16 cellular contexts compared by ENCODE assay signal in genomic region chr14:55762595-55763232, GRCh38.
A peak's percentile ranks its signal among the peaks of the same experiment; 100 is the strongest.
DNase-seq lines count a peak whose midpoint lies in the region; ATAC-seq, FAIRE-seq and TF ChIP-seq lines count a peak whose summit lies in the region.
"Had no signal": no experiment of that assay in that cellular context is flagged by ENCODE, and none has a peak within 500 bp of the region (broad histone marks: within the 10 kb centered on the region; RNA-seq: fewer than 3 reads in every experiment).

No MANE protein-coding gene starts in this region.

- peaks cover 7% of the 10 kb centered on the region for H3K27me3 Mint-ChIP-seq in CD4-positive, alpha-beta T cell
- peaks cover 3% of the 10 kb centered on the region for H3K27me3 Mint-ChIP-seq in T-helper 17 cell

- POLR2A ChIA-PET in CD4-positive, alpha-beta T cell (lab: Charles Lee): no interaction called here

- CTCF ChIA-PET in CD4-positive, alpha-beta T cell (lab: Charles Lee): no interaction called here

- H3K4me3 Mint-ChIP-seq in CD4-positive, alpha-beta T cell: no peak overlapping the region
- H3K4me3 Mint-ChIP-seq in T-helper 17 cell: peak overlapping the region; percentile 8
- H3K4me3 Mint-ChIP-seq: endodermal cell had no signal

- intact Hi-C loops in CD4-positive, alpha-beta T cell (cut with DNase I, micrococcal nuclease): no loop called here
- intact Hi-C loops in left ventricle myocardium superior (cut with micrococcal nuclease) (no loop called here), uterus (cut with DNase I; ENCODE audit: low total_unique reads) (no loop called here)

- TF ChIP-seq POLR2A in H54 (IDR thresholded peaks at IDR 0.05; ENCODE audit: low read depth, low read length) (no peak), uterus (IDR thresholded peaks at IDR 0.05) (no peak)

- H3K9me3 ChIP-seq in CD4-positive, alpha-beta T cell (ENCODE audit: control insufficient read depth, low read length): no peaks in the 10 kb centered on the region
- H3K9me3 ChIP-seq in T-helper 17 cell (ENCODE audit: control insufficient read depth, low read length, poor library complexity, severe bottlenecking) (no peaks in the 10 kb centered on the region), uterus (no peaks in the 10 kb centered on the region)
- H3K9me3 ChIP-seq: body of pancreas had no signal

- H3K27me3 ChIP-seq in CD4-positive, alpha-beta T cell (ENCODE audit: control insufficient read depth, insufficient read depth, low read length): no peaks in the 10 kb centered on the region
- H3K27me3 ChIP-seq in uterus: no peaks in the 10 kb centered on the region
- H3K27me3 ChIP-seq: body of pancreas had no signal

- TF ChIP-seq CTCF in CD4-positive, alpha-beta T cell (IDR thresholded peaks at IDR 0.05): no peak
- TF ChIP-seq CTCF in uterus (IDR thresholded peaks at IDR 0.05): no peak

- H3K27ac ChIP-seq in CD4-positive, alpha-beta T cell (ENCODE audit: low read depth, low read length): no peak overlapping the region
- H3K27ac ChIP-seq in uterus: no peak overlapping the region
- H3K27ac ChIP-seq: body of pancreas had no signal

- peak; percentile 6 for ATAC-seq in CD4-positive, alpha-beta T cell (ENCODE audit: poor library complexity)
- ATAC-seq in GM19043 (IDR thresholded peaks at IDR 0.05; ENCODE audit: low read depth, unreplicated experiment): peak; percentile 72
- ATAC-seq in HG02623 (IDR thresholded peaks at IDR 0.05; ENCODE audit: unreplicated experiment): peak; percentile 58
- ATAC-seq in T-helper 17 cell: peak; percentile 88
- ATAC-seq in left ventricle myocardium superior: no peak
- ATAC-seq: body of pancreas had no signal

- H3K4me1 Mint-ChIP-seq in CD4-positive, alpha-beta T cell (ENCODE audit: low read depth): no peaks in the 10 kb centered on the region
- H3K4me1 Mint-ChIP-seq in T-helper 17 cell: peaks cover 12% of the 10 kb centered on the region

- H3K9me3 Mint-ChIP-seq in CD4-positive, alpha-beta T cell: no peaks in the 10 kb centered on the region
- H3K9me3 Mint-ChIP-seq: endodermal cell had no signal

- no peak for FAIRE-seq in H54 (lab: Jason Lieb, UNC)
- FAIRE-seq: GM12891, kidney had no signal

- H3K4me1 ChIP-seq in uterus: no peaks in the 10 kb centered on the region

- no peaks in the 10 kb centered on the region for H3K36me3 Mint-ChIP-seq in CD4-positive, alpha-beta T cell (ENCODE audit: low read depth)
- H3K36me3 Mint-ChIP-seq in T-helper 17 cell (ENCODE audit: low read depth): peaks cover 2% of the 10 kb centered on the region

- DNase-seq in CD4-positive, alpha-beta T cell: no peak
- DNase-seq in T-helper 17 cell (peak in 1 of 3 donors; percentile 6), H54 (ENCODE audit: insufficient read length, low spot score) (no peak), NCI-H2107 (lab: John Stamatoyannopoulos, UW) (no peak), left ventricle myocardium superior (no peak), uterus (no peak)
- DNase-seq: activated T-cell treated with anti-CD3 and anti-CD28 coated beads for 4 hours, body of pancreas, DND-41, endodermal cell, kidney, NCI-H1105, SHP77 treated with DMSO at 0.1 percent for 48 hours had no signal

- H3K4me3 ChIP-seq in uterus: no peak overlapping the region
- H3K4me3 ChIP-seq: body of pancreas had no signal

- H3K27ac Mint-ChIP-seq in CD4-positive, alpha-beta T cell: no peak overlapping the region
- H3K27ac Mint-ChIP-seq in T-helper 17 cell: peak overlapping the region; percentile 82
- H3K27ac Mint-ChIP-seq: endodermal cell had no signal

- no peaks in the 10 kb centered on the region for H3K36me3 ChIP-seq in uterus
